ENCODE assay signal across 23 cellular contexts in genomic region chr11:102471474-102471873, GRCh38. TPM values are rescaled to one million over a fixed set of nuclear protein-coding genes. Genes with fewer than 3 reads are reported as not detected.
"Had no signal": no experiment of that assay in that cellular context is flagged by ENCODE, and none has a peak within 500 bp of the region (broad histone marks: within the 10 kb centered on the region; RNA-seq: fewer than 3 reads in every experiment).

No MANE protein-coding gene starts in this region.

- H3K27ac ChIP-seq: brain microvascular endothelial cell, coronary artery, gastroesophageal sphincter, heart right ventricle, ovary, testis, upper lobe of left lung had no signal

- H3K9me3 Mint-ChIP-seq: activated T-helper 17 cell treated with anti-CD3 and anti-CD28 coated beads, Interleukin-2, amount 50 U/mL, for 72 hours; immature natural killer cell; naive thymus-derived CD8-positive, alpha-beta T cell had no signal

- H3K4me2 ChIP-seq: smooth muscle cell had no signal

- H3K36me3 ChIP-seq: brain microvascular endothelial cell, gastroesophageal sphincter, heart right ventricle, ovary, stomach, upper lobe of left lung had no signal

- H3K9me3 ChIP-seq: gastroesophageal sphincter, heart right ventricle, ovary, stomach, testis, upper lobe of left lung had no signal

- H3K27me3 Mint-ChIP-seq: activated T-helper 17 cell treated with anti-CD3 and anti-CD28 coated beads, Interleukin-2, amount 50 U/mL, for 72 hours; naive thymus-derived CD8-positive, alpha-beta T cell had no signal

- H3K27me3 ChIP-seq: brain microvascular endothelial cell, gastroesophageal sphincter, heart right ventricle, ovary, stomach, testis, upper lobe of left lung had no signal

- H3K4me3 Mint-ChIP-seq: activated T-helper 17 cell treated with anti-CD3 and anti-CD28 coated beads, Interleukin-2, amount 50 U/mL, for 72 hours; immature natural killer cell had no signal

- DNase-seq: activated CD4-positive, alpha-beta T cell treated with anti-CD3 and anti-CD28 coated beads, Interleukin-2, amount 50 U/mL, for 1 hour; activated naive CD4-positive, alpha-beta T cell; aorta; brain microvascular endothelial cell; erythroblast; heart right ventricle; immature natural killer cell; kidney glomerular epithelial cell; left ventricle myocardium superior; mesenchymal stem cell; naive thymus-derived CD8-positive, alpha-beta T cell; ovary; stimulated activated CD4-positive, alpha-beta T cell treated with anti-CD3 and anti-CD28 coated beads, Interleukin-4, amount 100 ng/mL, for 1 hour; stomach; T1000; testis; upper lobe of left lung had no signal

- H3K27ac Mint-ChIP-seq: activated T-helper 17 cell treated with anti-CD3 and anti-CD28 coated beads, Interleukin-2, amount 50 U/mL, for 72 hours; immature natural killer cell had no signal

- H3K36me3 Mint-ChIP-seq: immature natural killer cell; naive thymus-derived CD8-positive, alpha-beta T cell had no signal

- H3K4me3 ChIP-seq: coronary artery, gastroesophageal sphincter, heart right ventricle, ovary, smooth muscle cell, stomach, testis, upper lobe of left lung had no signal

- ATAC-seq: activated T-helper 17 cell treated with anti-CD3 and anti-CD28 coated beads, Interleukin-2, amount 50 U/mL, for 72 hours; gastroesophageal sphincter; heart right ventricle; left ventricle myocardium superior; naive thymus-derived CD8-positive, alpha-beta T cell; sciatic nerve had no signal

RNA-seq across cellular contexts. Expression of gene MMP7, which starts 59.1 kb away (rescaled TPM):
- total RNA-seq: activated T-helper 17 cell treated with anti-CD3 and anti-CD28 coated beads, Interleukin-2, amount 50 U/mL, for 72 hours; left ventricle myocardium superior; naive thymus-derived CD8-positive, alpha-beta T cell; pulmonary artery endothelial cell; sciatic nerve had no signal
- polyA plus RNA-seq: aorta; immature natural killer cell; naive thymus-derived CD8-positive, alpha-beta T cell had no signal
